In genomic region chr6:29627762-29628418, GRCh38 we compare ENCODE assay signal across 8 cellular contexts. TPM values are rescaled to one million over a fixed set of nuclear protein-coding genes. Genes with fewer than 3 reads are reported as not detected.
A peak's percentile ranks its signal among the peaks of the same experiment; 100 is the strongest.
DNase-seq lines count a peak whose midpoint lies in the region; ATAC-seq, FAIRE-seq and TF ChIP-seq lines count a peak whose summit lies in the region.

No MANE protein-coding gene starts in this region.

- FAIRE-seq in HepG2 (lab: Jason Lieb, UNC): no peak

- peak; percentile 7; the same call in 2 of the 3 replicates for ATAC-seq in HepG2
- ATAC-seq in GM21367 (IDR thresholded peaks at IDR 0.05; ENCODE audit: unreplicated experiment): no peak

- peaks cover 20% of the 10 kb centered on the region for H3K4me1 ChIP-seq in HepG2 (ENCODE audit: insufficient read depth, low read length)

- H4K20me1 ChIP-seq in HepG2 (ENCODE audit: insufficient read depth, low read length): no peaks in the 10 kb centered on the region; the same call in 1 of the 2 replicates

- TF ChIP-seq EP300 in HepG2 (IDR thresholded peaks at IDR 0.05; ENCODE audit: low read depth in 2 of 2, low read length in 2 of 2) (no peak), HepG2 (CRISPR knock-in tag; IDR thresholded peaks at IDR 0.05; ENCODE audit: borderline replicate concordance) (no peak)

- TF ChIP-seq RAD21 in HepG2 (CRISPR knock-in tag; IDR thresholded peaks at IDR 0.05): no peak

- in situ Hi-C loops in G401 (cut with HindIII; ENCODE audit: low sequenced_read_pairs): no loop called here
- in situ Hi-C loops in HepG2 (cut with HindIII; ENCODE audit: extremely low pct_ligation_motif_present, low pct_unique_long_range_greater_than_20kb): no loop called here

- H3K4me3 ChIP-seq in HepG2 (replicated peaks in 1 of 3; ENCODE audit: insufficient read depth in 1 of 3, low read depth in 2 of 3, low read length in 3 of 3): peak overlapping the region; percentile 30 to 63 (median 41); a peak in 3 of 6 replicates

- peaks cover 5 to 66% of the 10 kb centered on the region in 2 experiments; a peak in 4 of 5 replicates for H3K27me3 ChIP-seq in HepG2 (ENCODE audit: control insufficient read depth in 1 of 2, insufficient read depth in 2 of 2, low read length in 2 of 2)

- no peak for TF ChIP-seq CTCF in HepG2 (CRISPR knock-in tag; IDR thresholded peaks at IDR 0.05)

- H3K79me2 ChIP-seq in HepG2 (ENCODE audit: insufficient read depth, low read length): no peaks in the 10 kb centered on the region

- POLR2A ChIA-PET in HepG2 (lab: Yijun Ruan, JAX): no interaction called here

- no peaks in the 10 kb centered on the region for H3K9me3 ChIP-seq in HepG2 (ENCODE audit: low read length)

- peak overlapping the region; percentile 79 for H3K4me2 ChIP-seq in HepG2 (ENCODE audit: low read depth, low read length)

- DNase-seq in G401 (ENCODE audit: low spot score): peak; percentile 68
- peak; percentile 63 for DNase-seq in NCI-H226
- peak; percentile 65 to 67 for DNase-seq in activated CD4-positive, alpha-beta T cell treated with anti-CD3 and anti-CD28 coated beads, Interleukin-2, amount 50 U/mL, for 48 hours
- DNase-seq in ecto neural progenitor cell (ENCODE audit: low spot score): peak; percentile 88
- no peak for DNase-seq in HepG2 (ENCODE audit: low spot score)
- DNase-seq in stimulated activated CD4-positive, alpha-beta T cell treated with anti-CD3 and anti-CD28 coated beads, Interleukin-4, amount 100 ng/mL, for 1 hour: peak; percentile 54
- no peak for DNase-seq in cortex of kidney (lab: John Stamatoyannopoulos, UW)

- H2AFZ ChIP-seq in HepG2 (ENCODE audit: low read length): peak overlapping the region; percentile 68

- intact Hi-C loops in HepG2 (cut with micrococcal nuclease; ENCODE audit: unreplicated experiment): no loop called here

- H3K27ac ChIP-seq in HepG2 (ENCODE audit: extremely low read length, insufficient read depth, low read length): no peak overlapping the region

- CTCF ChIA-PET in HepG2 (lab: Yijun Ruan, JAX; ENCODE audit: low intra/inter-chr PET ratio, low total read pairs): no interaction called here

- no peak for TF ChIP-seq POLR2A in HepG2 (IDR thresholded peaks at IDR 0.05; ENCODE audit: insufficient read depth in 1 of 2, low read depth in 2 of 2, low read length in 2 of 2)

- WGBS in HepG2 (ENCODE audit: low lambda C conversion rate): 9% methylated on average over 50 of the region's 51 CpGs

- H3K36me3 ChIP-seq in HepG2 (replicated peaks in 1 of 2; ENCODE audit: control insufficient read depth in 1 of 2, insufficient read depth in 2 of 2, low read length in 2 of 2): no peaks in the 10 kb centered on the region

- no TSS peak for BruUV-seq in HepG2 (replicated peaks; lab: Mats Ljungman, UMichigan)

- no peak overlapping the region for H3K9ac ChIP-seq in HepG2 (ENCODE audit: insufficient read depth, low read depth, low read length)

RNA-seq across cellular contexts. Expression of gene GABBR1, which starts 5.1 kb away (rescaled TPM):
- 2.2 and 3.6 TPM in 2 replicates for total RNA-seq in G401 (2014; rRNA removed; shearing (Covaris generic))
- 0.07 TPM in 1 of 2 replicates, not detected in the other for total RNA-seq in HepG2 (2016; rRNA removed; fragmentation: Illumina TruSeq; extraction: Trizol)
- not detected in 2 replicates for total RNA-seq in HepG2 (2016; cell fraction: cytosol; rRNA removed; fragmentation: Illumina TruSeq; extraction: Trizol; ENCODE audit: low read depth)
- not detected in 2 replicates for total RNA-seq in HepG2 (2016; cell fraction: insoluble cytoplasmic fraction; rRNA removed; fragmentation: Illumina TruSeq; extraction: Trizol)
- total RNA-seq in HepG2 (2016; cell fraction: membrane; rRNA removed; fragmentation: Illumina TruSeq; extraction: Trizol): not detected in 2 replicates
- 0.16 TPM in 1 of 2 replicates, not detected in the other for total RNA-seq in HepG2 (2016; cell fraction: nucleus; rRNA removed; fragmentation: Illumina TruSeq; extraction: Trizol)
- 0.37 and 0.38 TPM in 2 replicates for polyA plus RNA-seq in HepG2 (2011; rRNA removed)
- polyA plus RNA-seq in HepG2 (2011; cell fraction: cytosol; rRNA removed): 0.15 and 0.18 TPM in 2 replicates
- polyA plus RNA-seq in HepG2 (2011; cell fraction: nucleus; rRNA removed): 3.0 and 3.5 TPM in 2 replicates
- polyA plus RNA-seq in HepG2 (2012): 0.39 and 0.40 TPM in 2 replicates
- not detected in 2 replicates for polyA plus RNA-seq in HepG2 (2016; cell fraction: cytosol; fragmentation: Illumina TruSeq; extraction: Trizol; ENCODE audit: low read depth)
- not detected in 2 replicates for polyA plus RNA-seq in HepG2 (2016; cell fraction: insoluble cytoplasmic fraction; fragmentation: Illumina TruSeq; extraction: Trizol; ENCODE audit: low read depth)
- not detected in 2 replicates for polyA plus RNA-seq in HepG2 (2016; cell fraction: membrane; fragmentation: Illumina TruSeq; extraction: Trizol; ENCODE audit: low read depth)
- polyA plus RNA-seq in HepG2 (2016; cell fraction: nucleus; fragmentation: Illumina TruSeq; extraction: Trizol; ENCODE audit: insufficient read depth, low read depth): 0.83 and 1.1 TPM in 2 replicates
- 0.72 and 11.2 TPM in 2 replicates for polyA minus RNA-seq in HepG2 (2011; rRNA and poly(A)+ RNA removed; ENCODE audit: low replicate concordance)
- not detected in 2 replicates for polyA minus RNA-seq in HepG2 (2011; cell fraction: cytosol; rRNA and poly(A)+ RNA removed)
- 0.77 and 0.99 TPM in 2 replicates for polyA minus RNA-seq in HepG2 (2011; cell fraction: nucleus; rRNA and poly(A)+ RNA removed)

RNA-seq across cellular contexts. Expression of gene MOG, which starts 29.0 kb away (rescaled TPM):
- not detected in 2 replicates for total RNA-seq in G401 (2014; rRNA removed; shearing (Covaris generic))
- total RNA-seq in HepG2 (2016; rRNA removed; fragmentation: Illumina TruSeq; extraction: Trizol): not detected in 2 replicates
- total RNA-seq in HepG2 (2016; cell fraction: cytosol; rRNA removed; fragmentation: Illumina TruSeq; extraction: Trizol; ENCODE audit: low read depth): not detected in 2 replicates
- total RNA-seq in HepG2 (2016; cell fraction: insoluble cytoplasmic fraction; rRNA removed; fragmentation: Illumina TruSeq; extraction: Trizol): not detected in 2 replicates
- total RNA-seq in HepG2 (2016; cell fraction: membrane; rRNA removed; fragmentation: Illumina TruSeq; extraction: Trizol): not detected in 2 replicates
- total RNA-seq in HepG2 (2016; cell fraction: nucleus; rRNA removed; fragmentation: Illumina TruSeq; extraction: Trizol): not detected in 2 replicates
- not detected in 2 replicates for polyA plus RNA-seq in HepG2 (2011; rRNA removed)
- polyA plus RNA-seq in HepG2 (2011; cell fraction: cytosol; rRNA removed): not detected in 2 replicates
- not detected in 2 replicates for polyA plus RNA-seq in HepG2 (2011; cell fraction: nucleus; rRNA removed)
- not detected in 2 replicates for polyA plus RNA-seq in HepG2 (2012)
- polyA plus RNA-seq in HepG2 (2016; cell fraction: cytosol; fragmentation: Illumina TruSeq; extraction: Trizol; ENCODE audit: low read depth): not detected in 2 replicates
- polyA plus RNA-seq in HepG2 (2016; cell fraction: insoluble cytoplasmic fraction; fragmentation: Illumina TruSeq; extraction: Trizol; ENCODE audit: low read depth): not detected in 2 replicates
- polyA plus RNA-seq in HepG2 (2016; cell fraction: membrane; fragmentation: Illumina TruSeq; extraction: Trizol; ENCODE audit: low read depth): not detected in 2 replicates
- polyA plus RNA-seq in HepG2 (2016; cell fraction: nucleus; fragmentation: Illumina TruSeq; extraction: Trizol; ENCODE audit: insufficient read depth, low read depth): not detected in 2 replicates
- polyA minus RNA-seq in HepG2 (2011; rRNA and poly(A)+ RNA removed; ENCODE audit: low replicate concordance): not detected in 2 replicates
- polyA minus RNA-seq in HepG2 (2011; cell fraction: cytosol; rRNA and poly(A)+ RNA removed): not detected in 2 replicates
- polyA minus RNA-seq in HepG2 (2011; cell fraction: nucleus; rRNA and poly(A)+ RNA removed): not detected in 2 replicates

RNA-seq across cellular contexts. Expression of gene OR2H2, which starts 43.0 kb away (rescaled TPM):
- total RNA-seq in G401 (2014; rRNA removed; shearing (Covaris generic)): not detected in 2 replicates
- total RNA-seq in HepG2 (2016; rRNA removed; fragmentation: Illumina TruSeq; extraction: Trizol): not detected in 2 replicates
- total RNA-seq in HepG2 (2016; cell fraction: cytosol; rRNA removed; fragmentation: Illumina TruSeq; extraction: Trizol; ENCODE audit: low read depth): not detected in 2 replicates
- total RNA-seq in HepG2 (2016; cell fraction: insoluble cytoplasmic fraction; rRNA removed; fragmentation: Illumina TruSeq; extraction: Trizol): not detected in 2 replicates
- total RNA-seq in HepG2 (2016; cell fraction: membrane; rRNA removed; fragmentation: Illumina TruSeq; extraction: Trizol): not detected in 2 replicates
- not detected in 2 replicates for total RNA-seq in HepG2 (2016; cell fraction: nucleus; rRNA removed; fragmentation: Illumina TruSeq; extraction: Trizol)
- not detected in 2 replicates for polyA plus RNA-seq in HepG2 (2011; rRNA removed)
- polyA plus RNA-seq in HepG2 (2011; cell fraction: cytosol; rRNA removed): not detected in 2 replicates
- polyA plus RNA-seq in HepG2 (2011; cell fraction: nucleus; rRNA removed): not detected in 2 replicates
- not detected in 2 replicates for polyA plus RNA-seq in HepG2 (2012)
- polyA plus RNA-seq in HepG2 (2016; cell fraction: cytosol; fragmentation: Illumina TruSeq; extraction: Trizol; ENCODE audit: low read depth): not detected in 2 replicates
- polyA plus RNA-seq in HepG2 (2016; cell fraction: insoluble cytoplasmic fraction; fragmentation: Illumina TruSeq; extraction: Trizol; ENCODE audit: low read depth): not detected in 2 replicates
- polyA plus RNA-seq in HepG2 (2016; cell fraction: membrane; fragmentation: Illumina TruSeq; extraction: Trizol; ENCODE audit: low read depth): not detected in 2 replicates
- polyA plus RNA-seq in HepG2 (2016; cell fraction: nucleus; fragmentation: Illumina TruSeq; extraction: Trizol; ENCODE audit: insufficient read depth, low read depth): not detected in 2 replicates
- polyA minus RNA-seq in HepG2 (2011; rRNA and poly(A)+ RNA removed; ENCODE audit: low replicate concordance): not detected in 2 replicates
- polyA minus RNA-seq in HepG2 (2011; cell fraction: cytosol; rRNA and poly(A)+ RNA removed): not detected in 2 replicates
- not detected in 2 replicates for polyA minus RNA-seq in HepG2 (2011; cell fraction: nucleus; rRNA and poly(A)+ RNA removed)

RNA-seq across cellular contexts. Expression of gene ZFP57, which starts 53.1 kb away (rescaled TPM):
- total RNA-seq in G401 (2014; rRNA removed; shearing (Covaris generic)): not detected in 2 replicates
- total RNA-seq in HepG2 (2016; rRNA removed; fragmentation: Illumina TruSeq; extraction: Trizol): not detected in 2 replicates
- not detected in 2 replicates for total RNA-seq in HepG2 (2016; cell fraction: cytosol; rRNA removed; fragmentation: Illumina TruSeq; extraction: Trizol; ENCODE audit: low read depth)
- total RNA-seq in HepG2 (2016; cell fraction: insoluble cytoplasmic fraction; rRNA removed; fragmentation: Illumina TruSeq; extraction: Trizol): not detected in 2 replicates
- not detected in 2 replicates for total RNA-seq in HepG2 (2016; cell fraction: membrane; rRNA removed; fragmentation: Illumina TruSeq; extraction: Trizol)
- total RNA-seq in HepG2 (2016; cell fraction: nucleus; rRNA removed; fragmentation: Illumina TruSeq; extraction: Trizol): not detected in 2 replicates
- not detected in 2 replicates for polyA plus RNA-seq in HepG2 (2011; rRNA removed)
- polyA plus RNA-seq in HepG2 (2011; cell fraction: cytosol; rRNA removed): not detected in 2 replicates
- not detected in 2 replicates for polyA plus RNA-seq in HepG2 (2011; cell fraction: nucleus; rRNA removed)
- not detected in 2 replicates for polyA plus RNA-seq in HepG2 (2012)
- polyA plus RNA-seq in HepG2 (2016; cell fraction: cytosol; fragmentation: Illumina TruSeq; extraction: Trizol; ENCODE audit: low read depth): not detected in 2 replicates
- polyA plus RNA-seq in HepG2 (2016; cell fraction: insoluble cytoplasmic fraction; fragmentation: Illumina TruSeq; extraction: Trizol; ENCODE audit: low read depth): not detected in 2 replicates
- not detected in 2 replicates for polyA plus RNA-seq in HepG2 (2016; cell fraction: membrane; fragmentation: Illumina TruSeq; extraction: Trizol; ENCODE audit: low read depth)
- polyA plus RNA-seq in HepG2 (2016; cell fraction: nucleus; fragmentation: Illumina TruSeq; extraction: Trizol; ENCODE audit: insufficient read depth, low read depth): not detected in 2 replicates
- not detected in 2 replicates for polyA minus RNA-seq in HepG2 (2011; rRNA and poly(A)+ RNA removed; ENCODE audit: low replicate concordance)
- not detected in 2 replicates for polyA minus RNA-seq in HepG2 (2011; cell fraction: cytosol; rRNA and poly(A)+ RNA removed)
- polyA minus RNA-seq in HepG2 (2011; cell fraction: nucleus; rRNA and poly(A)+ RNA removed): not detected in 2 replicates

Comparison
In these comparisons a context has a peak if more than half of its experiments do, and no peak if none do; other contexts are left out.
1. DNase-seq: peak in G401 (single experiment), NCI-H226 (single experiment), activated CD4-positive, alpha-beta T cell treated with anti-CD3 and anti-CD28 coated beads, Interleukin-2, amount 50 U/mL, for 48 hours (2 of 2), ecto neural progenitor cell (single experiment) and stimulated activated CD4-positive, alpha-beta T cell treated with anti-CD3 and anti-CD28 coated beads, Interleukin-4, amount 100 ng/mL, for 1 hour (single experiment); none in HepG2 (single experiment) and cortex of kidney (single experiment).